ENCODE assay signal across 8 cellular contexts in genomic region chr2:76599732-76600368, GRCh38.
A peak's percentile ranks its signal among the peaks of the same experiment; 100 is the strongest.
DNase-seq lines count a peak whose midpoint lies in the region; ATAC-seq and TF ChIP-seq lines count a peak whose summit lies in the region.

No MANE protein-coding gene starts in this region.

- H3K36me3 ChIP-seq in Karpas-422 (ENCODE audit: insufficient read depth, low read length) (no peaks in the 10 kb centered on the region), OCI-LY3 (replicated peaks; ENCODE audit: low read depth, low read length) (no peaks in the 10 kb centered on the region), right lobe of liver (no peaks in the 10 kb centered on the region)

- H3K9me3 ChIP-seq in Karpas-422 (ENCODE audit: low read length), result no peaks in the 10 kb centered on the region
- no peaks in the 10 kb centered on the region for H3K9me3 ChIP-seq in OCI-LY3 (ENCODE audit: insufficient read depth, low read length)
- no peaks in the 10 kb centered on the region for H3K9me3 ChIP-seq in right lobe of liver

- TF ChIP-seq CTCF in OCI-LY3 (IDR thresholded peaks at IDR 0.05; ENCODE audit: low read depth, low read length), result peak; percentile 93
- TF ChIP-seq CTCF in right lobe of liver (IDR thresholded peaks at IDR 0.05), result peak; percentile 69 to 83 (median 78)

- H4K20me1 ChIP-seq in Karpas-422 (ENCODE audit: insufficient read depth, low read depth, low read length), result no peaks in the 10 kb centered on the region
- no peaks in the 10 kb centered on the region for H4K20me1 ChIP-seq in OCI-LY3 (ENCODE audit: insufficient read depth, low read length)

- peak; percentile 1 to 9 for DNase-seq in activated T-cell treated with anti-CD3 and anti-CD28 coated beads, Interleukin-2, amount 50 U/mL, for 72 hours
- no peak for DNase-seq in activated T-cell treated with anti-CD3 and anti-CD28 coated beads, Interleukin-2, amount 50 U/mL, for 1 hour
- DNase-seq in HCEC 1CT, result peak; percentile 22
- peak; percentile 96 for DNase-seq in Karpas-422
- peak; percentile 26 for DNase-seq in dedifferentiated amniotic fluid mesenchymal stem cell (ENCODE audit: extremely low spot score)
- peak; percentile 43 to 69 (median 62) for DNase-seq in right lobe of liver
- DNase-seq in activated CD4-positive, CD25-positive, alpha-beta regulatory T cell treated with anti-CD3 and anti-CD28 coated beads, Interleukin-2, amount 50 U/mL, for 72 hours, result no peak

- no peaks in the 10 kb centered on the region for H3K9me2 ChIP-seq in Karpas-422 (replicated peaks; ENCODE audit: insufficient read depth, low read length)

- no peak overlapping the region for H2AFZ ChIP-seq in Karpas-422 (ENCODE audit: low read length)
- peak overlapping the region; percentile 77; the same call in 1 of the 2 replicates for H2AFZ ChIP-seq in OCI-LY3 (ENCODE audit: low read depth, low read length)

- H3K4me1 Mint-ChIP-seq in activated T-cell treated with anti-CD3 and anti-CD28 coated beads, Interleukin-2, amount 50 U/mL, for 72 hours (ENCODE audit: low read depth), result no peaks in the 10 kb centered on the region

- peaks cover 3 to 7% of the 10 kb centered on the region in 2 donors for H3K9me3 Mint-ChIP-seq in activated T-cell treated with anti-CD3 and anti-CD28 coated beads, Interleukin-2, amount 50 U/mL, for 72 hours

- WGBS in right lobe of liver (ENCODE audit: insufficient coverage, low coverage, low lambda C conversion rate, missing lambda C conversion rate), result 4% methylated on average over 4 of the region's 4 CpGs

- no peak overlapping the region for H3K4me3 ChIP-seq in Karpas-422 (ENCODE audit: low read length)
- H3K4me3 ChIP-seq in OCI-LY3 (ENCODE audit: low read length), result peak overlapping the region; percentile 44
- no peak overlapping the region for H3K4me3 ChIP-seq in right lobe of liver

- H3K79me2 ChIP-seq in Karpas-422 (ENCODE audit: low read length), result no peaks in the 10 kb centered on the region
- no peaks in the 10 kb centered on the region for H3K79me2 ChIP-seq in OCI-LY3 (ENCODE audit: low read length)

- intact Hi-C loops in right lobe of liver (cut with DNase I), result loop anchor here in 1 of 2 donors (5.0 kb wide), 1 partner anchor 403 kb away; no protein-coding TSS in a partner anchor

- no peak overlapping the region for H3K27ac Mint-ChIP-seq in activated T-cell treated with anti-CD3 and anti-CD28 coated beads, Interleukin-2, amount 50 U/mL, for 72 hours

- no peak for TF ChIP-seq POLR2A in right lobe of liver (IDR thresholded peaks at IDR 0.05)

- H3K27me3 ChIP-seq in Karpas-422 (ENCODE audit: low read length) (no peaks in the 10 kb centered on the region), OCI-LY3 (ENCODE audit: low read depth, low read length) (no peaks in the 10 kb centered on the region), right lobe of liver (no peaks in the 10 kb centered on the region)

- H3K27ac ChIP-seq in Karpas-422 (ENCODE audit: low read length) (no peak overlapping the region), OCI-LY3 (ENCODE audit: low read length) (no peak overlapping the region), right lobe of liver (no peak overlapping the region)

- H3K27me3 Mint-ChIP-seq in activated T-cell treated with anti-CD3 and anti-CD28 coated beads, Interleukin-2, amount 50 U/mL, for 72 hours (ENCODE audit: low read depth), result no peaks in the 10 kb centered on the region

- H3K4me2 ChIP-seq in Karpas-422 (ENCODE audit: low read depth, low read length, poor library complexity, severe bottlenecking) (no peak overlapping the region), OCI-LY3 (ENCODE audit: low read length) (peak overlapping the region; percentile 62)

- no peaks in the 10 kb centered on the region for H3K36me3 Mint-ChIP-seq in activated T-cell treated with anti-CD3 and anti-CD28 coated beads, Interleukin-2, amount 50 U/mL, for 72 hours (ENCODE audit: insufficient read depth in 2 of 2)

- H3K4me3 Mint-ChIP-seq in activated T-cell treated with anti-CD3 and anti-CD28 coated beads, Interleukin-2, amount 50 U/mL, for 72 hours, result no peak overlapping the region

- H3K9ac ChIP-seq in Karpas-422 (ENCODE audit: low read length) (no peak overlapping the region), OCI-LY3 (ENCODE audit: low read length) (no peak overlapping the region)

- H3K4me1 ChIP-seq in Karpas-422 (ENCODE audit: low read length) (peaks cover 9% of the 10 kb centered on the region; the same call in 1 of the 2 replicates), OCI-LY3 (ENCODE audit: low read length) (0 out of 2 replicates have a peak, but pooled peaks cover 4% of the 10 kb centered on the region), right lobe of liver (no peaks in the 10 kb centered on the region)

- peak in 1 of 2 donors; percentile 54 for ATAC-seq in activated T-cell treated with anti-CD3 and anti-CD28 coated beads, Interleukin-2, amount 50 U/mL, for 72 hours (replicated peaks in 1 of 2)
- peak; percentile 97 to 100 (median 100) for ATAC-seq in right lobe of liver

Comparison
In these comparisons a context has a peak if more than half of its experiments do, and no peak if none do; other contexts are left out.
1. DNase-seq: peak in activated T-cell treated with anti-CD3 and anti-CD28 coated beads, Interleukin-2, amount 50 U/mL, for 72 hours (2 of 2), HCEC 1CT (single experiment), Karpas-422 (single experiment), dedifferentiated amniotic fluid mesenchymal stem cell (single experiment) and right lobe of liver (3 of 3); none in activated T-cell treated with anti-CD3 and anti-CD28 coated beads, Interleukin-2, amount 50 U/mL, for 1 hour (single experiment) and activated CD4-positive, CD25-positive, alpha-beta regulatory T cell treated with anti-CD3 and anti-CD28 coated beads, Interleukin-2, amount 50 U/mL, for 72 hours (single experiment).